Comparison of ENCODE assay signal across 8 cellular contexts in genomic region chr5:154189256-154189818, GRCh38. TPM values are rescaled to one million over a fixed set of nuclear protein-coding genes. Genes with fewer than 3 reads are reported as not detected.
DNase-seq lines count a peak whose midpoint lies in the region; ATAC-seq and TF ChIP-seq lines count a peak whose summit lies in the region.

No MANE protein-coding gene starts in this region.

- H3K9me3 Mint-ChIP-seq in T-cell = no peaks in the 10 kb centered on the region
- peaks cover 10% of the 10 kb centered on the region for H3K9me3 Mint-ChIP-seq in glutamatergic neuron (ENCODE audit: unreplicated experiment)

- H3K27ac Mint-ChIP-seq in T-cell = peak overlapping the region; percentile 71 to 85
- peak overlapping the region; percentile 11 for H3K27ac Mint-ChIP-seq in glutamatergic neuron (ENCODE audit: unreplicated experiment)

- H3K27ac ChIP-seq in HEK293 (ENCODE audit: extremely low read depth, low read depth, low read length) = no peak overlapping the region

- H3K36me3 Mint-ChIP-seq in T-cell = peaks cover 1% of the 10 kb centered on the region
- no peaks in the 10 kb centered on the region for H3K36me3 Mint-ChIP-seq in glutamatergic neuron (ENCODE audit: unreplicated experiment)

- H3K4me1 Mint-ChIP-seq in T-cell (peaks cover 47 to 51% (median 47%) of the 10 kb centered on the region in 3 donors), glutamatergic neuron (ENCODE audit: low read depth, unreplicated experiment) (peaks cover 16% of the 10 kb centered on the region)

- H3K4me3 Mint-ChIP-seq in T-cell (peak overlapping the region; percentile 81 to 86 (median 86)), glutamatergic neuron (ENCODE audit: unreplicated experiment) (peak overlapping the region; percentile 84)

- no peaks in the 10 kb centered on the region for H3K9me3 ChIP-seq in HEK293 (ENCODE audit: control insufficient read depth, insufficient read depth, low read depth, low read length)

- H3K36me3 ChIP-seq in HEK293 (ENCODE audit: control insufficient read depth in 2 of 2, insufficient read depth in 1 of 2, low read length in 2 of 2) = no peaks in the 10 kb centered on the region

- DNase-seq in GM12865 (ENCODE audit: low read depth) = no peak
- no peak for DNase-seq in T-cell
- DNase-seq in glutamatergic neuron = no peak
- peak; percentile 12 for DNase-seq in renal cortical epithelial cell (ENCODE audit: low read depth)
- DNase-seq in islet precursor cell = no peak
- DNase-seq in cortex of kidney (lab: John Stamatoyannopoulos, UW) = no peak

- POLR2A ChIA-PET in HEK293 (lab: Yijun Ruan, JAX) (interaction anchor here (0.9 to 2.1 kb wide), 5 partner anchors 9 to 216 kb away, joined by 3 to 10 read pairs (median 4); no protein-coding TSS in a partner anchor), T-cell (lab: Charles Lee) (interaction anchor here (0.6 to 1.1 kb wide), 2 partner anchors 19 to 150 kb away, joined by 3 to 4 read pairs; partner anchors contain the start of genes FAM114A2 (in 1 of the 2) and MFAP3 (in 1 of the 2))

- ATAC-seq in T-cell (replicated peaks in 1 of 4) (no peak), HG02763 (IDR thresholded peaks at IDR 0.05; ENCODE audit: unreplicated experiment) (no peak)

- no peaks in the 10 kb centered on the region for H3K27me3 Mint-ChIP-seq in T-cell
- peaks cover 18% of the 10 kb centered on the region for H3K27me3 Mint-ChIP-seq in glutamatergic neuron (ENCODE audit: unreplicated experiment)

- peaks cover 4% of the 10 kb centered on the region; the same call in 1 of the 2 replicates for H3K4me1 ChIP-seq in HEK293 (ENCODE audit: control insufficient read depth, insufficient read depth, low read length)

- no peak for TF ChIP-seq CTCF in GM12865 (IDR thresholded peaks at IDR 0.05; ENCODE audit: insufficient read depth, low read depth, low read length, missing control alignments)
- TF ChIP-seq CTCF in HEK293 (tag by site-specific recombination; IDR thresholded peaks at IDR 0.05) = no peak
- no peak for TF ChIP-seq CTCF in glutamatergic neuron (IDR thresholded peaks at IDR 0.05; ENCODE audit: partially characterized antibody, unreplicated experiment)

- peak overlapping the region; percentile 89 for H3K4me3 ChIP-seq in GM12865 (ENCODE audit: low read depth, low read length)
- H3K4me3 ChIP-seq in HEK293 (ENCODE audit: low read depth, low read length) = peak overlapping the region; percentile 65; the same call in 1 of the 2 replicates

- CTCF ChIA-PET in HEK293 (lab: Yijun Ruan, JAX) (interaction anchor here (0.6 to 3.8 kb wide), 7 partner anchors 10 to 714 kb away, joined by 3 to 16 read pairs (median 3); no protein-coding TSS in a partner anchor), T-cell (lab: Charles Lee) (interaction anchor here (0.6 to 2.3 kb wide), 12 partner anchors 8 to 767 kb away, joined by 3 to 10 read pairs (median 4); partner anchors contain the start of genes FAM114A2 (in 1 of the 2) and MFAP3 (in 1 of the 2))

TF ChIP-seq in HEK293, 187 proteins besides CTCF, POLR2A, EP300 and RAD21:
- no peak for TF ChIP-seq ZNF473 (tag by site-specific recombination; IDR thresholded peaks at IDR 0.05)
- TF ChIP-seq ZNF658 (tag by site-specific recombination; IDR thresholded peaks at IDR 0.05) = no peak
- no peak for TF ChIP-seq AEBP2 (tag by site-specific recombination; IDR thresholded peaks at IDR 0.05; ENCODE audit: borderline replicate concordance)
- TF ChIP-seq ZNF114 (tag by site-specific recombination; IDR thresholded peaks at IDR 0.05) = no peak
- TF ChIP-seq ZNF23 (tag by site-specific recombination; IDR thresholded peaks at IDR 0.05; ENCODE audit: borderline replicate concordance) = no peak
- no peak for TF ChIP-seq ZNF292 (tag by site-specific recombination; IDR thresholded peaks at IDR 0.05; ENCODE audit: borderline replicate concordance, low read depth)
- no peak for TF ChIP-seq ZNF18 (tag by site-specific recombination; IDR thresholded peaks at IDR 0.05)
- no peak for TF ChIP-seq ZNF76 (tag by site-specific recombination; IDR thresholded peaks at IDR 0.05; ENCODE audit: borderline replicate concordance, low read depth)
- no peak for TF ChIP-seq ZNF510 (tag by site-specific recombination; IDR thresholded peaks at IDR 0.05; ENCODE audit: insufficient replicate concordance)
- no peak for TF ChIP-seq ZNF302 (tag by site-specific recombination; IDR thresholded peaks at IDR 0.05; ENCODE audit: low read depth)
- no peak for TF ChIP-seq ZNF274 (IDR thresholded peaks at IDR 0.05; ENCODE audit: low read length)
- no peak for TF ChIP-seq ZNF274 (tag by site-specific recombination; IDR thresholded peaks at IDR 0.05; ENCODE audit: borderline replicate concordance)
- no peak for TF ChIP-seq ZNF133 (tag by site-specific recombination; IDR thresholded peaks at IDR 0.05)
- TF ChIP-seq ZNF529 (tag by site-specific recombination; IDR thresholded peaks at IDR 0.05; ENCODE audit: insufficient replicate concordance) = no peak
- no peak for TF ChIP-seq ZNF423 (tag by site-specific recombination; IDR thresholded peaks at IDR 0.05)
- no peak for TF ChIP-seq ZNF560 (tag by site-specific recombination; IDR thresholded peaks at IDR 0.05; ENCODE audit: borderline replicate concordance)
- TF ChIP-seq ZNF664 (tag by site-specific recombination; IDR thresholded peaks at IDR 0.05) = no peak
- TF ChIP-seq ZNF132 (tag by site-specific recombination; IDR thresholded peaks at IDR 0.05; ENCODE audit: borderline replicate concordance) = no peak
- TF ChIP-seq KLF8 (tag by site-specific recombination; IDR thresholded peaks at IDR 0.05) = no peak

RNA-seq across cellular contexts. Expression of gene GALNT10, which starts 1.2 kb away (rescaled TPM):
- total RNA-seq in T-cell (10 to 100 TPM; 26.9 to 62.7 (median 40.8) TPM), glutamatergic neuron (ENCODE audit: unreplicated experiment) (4.8 TPM), renal cortical epithelial cell (44.8 and 78.5 TPM in 2 replicates)
